Comparison of ENCODE assay signal across 1 cellular context in genomic region chr12:75635606-75636444, GRCh38.
TF ChIP-seq lines count a peak whose summit lies in the region.

No MANE protein-coding gene starts in this region.

TF ChIP-seq in HepG2, 621 proteins besides CTCF, POLR2A, EP300 and RAD21 (continued from another document and continues in another):
- TF ChIP-seq ZNF639 (CRISPR knock-in tag; conservative IDR thresholded peaks at IDR 0.05), result no peak
- TF ChIP-seq ZNF264 (CRISPR knock-in tag; IDR thresholded peaks at IDR 0.05), result no peak
- no peak for TF ChIP-seq ZKSCAN1 (IDR thresholded peaks at IDR 0.05; ENCODE audit: low read length)
- TF ChIP-seq ZUFSP (CRISPR knock-in tag; IDR thresholded peaks at IDR 0.05; ENCODE audit: borderline replicate concordance), result no peak
- TF ChIP-seq ZBTB37 (CRISPR knock-in tag; IDR thresholded peaks at IDR 0.05), result no peak
- no peak for TF ChIP-seq CSRNP1 (CRISPR knock-in tag; IDR thresholded peaks at IDR 0.05)
- TF ChIP-seq CENPBD1 (CRISPR knock-in tag; IDR thresholded peaks at IDR 0.05; ENCODE audit: borderline replicate concordance, low read depth), result no peak
- no peak for TF ChIP-seq TBP (CRISPR knock-in tag; IDR thresholded peaks at IDR 0.05)
- TF ChIP-seq KDM1A (CRISPR knock-in tag; IDR thresholded peaks at IDR 0.05), result peak; percentile 76
- peak; percentile 65 to 92 for TF ChIP-seq NR2F1 (CRISPR knock-in tag; IDR thresholded peaks at IDR 0.05)
- no peak for TF ChIP-seq ZNF354B (CRISPR knock-in tag; IDR thresholded peaks at IDR 0.05)
- TF ChIP-seq DPF2 (CRISPR knock-in tag; IDR thresholded peaks at IDR 0.05; ENCODE audit: borderline replicate concordance, low read depth), result peak; percentile 58
- TF ChIP-seq DMTF1 (CRISPR knock-in tag; IDR thresholded peaks at IDR 0.05), result no peak
- no peak for TF ChIP-seq ZNF263 (CRISPR knock-in tag; IDR thresholded peaks at IDR 0.05)
- TF ChIP-seq MTA3 (CRISPR knock-in tag; IDR thresholded peaks at IDR 0.05), result no peak
- no peak for TF ChIP-seq ZNF12 (CRISPR knock-in tag; IDR thresholded peaks at IDR 0.05)
- no peak for TF ChIP-seq NFAT5 (CRISPR knock-in tag; IDR thresholded peaks at IDR 0.05)
- TF ChIP-seq TEAD3 (CRISPR knock-in tag; optimal IDR thresholded peaks at IDR 0.05; ENCODE audit: borderline replicate concordance), result peak; percentile 81
- TF ChIP-seq SUZ12 (IDR thresholded peaks at IDR 0.05; ENCODE audit: low read depth, low read length), result no peak
- no peak for TF ChIP-seq ATF7-NPFF (CRISPR knock-in tag; IDR thresholded peaks at IDR 0.05; ENCODE audit: low read depth)
- TF ChIP-seq EHMT2 (IDR thresholded peaks at IDR 0.05; ENCODE audit: borderline replicate concordance, low read depth, low read length), result peak; percentile 72; the same call in 1 of the 2 replicates
- no peak for TF ChIP-seq ZNF501 (CRISPR knock-in tag; IDR thresholded peaks at IDR 0.05)
- TF ChIP-seq POLR2G (IDR thresholded peaks at IDR 0.05; ENCODE audit: low read depth, low read length), result no peak
- TF ChIP-seq ZNF574 (CRISPR knock-in tag; IDR thresholded peaks at IDR 0.05), result no peak
- no peak for TF ChIP-seq NRL (CRISPR knock-in tag; IDR thresholded peaks at IDR 0.05; ENCODE audit: borderline replicate concordance)
- TF ChIP-seq ZSCAN29 (CRISPR knock-in tag; conservative IDR thresholded peaks at IDR 0.05), result no peak
- peak; percentile 21; the same call in 1 of the 2 replicates for TF ChIP-seq TFAP4 (IDR thresholded peaks at IDR 0.05; ENCODE audit: borderline replicate concordance, low read depth)
- no peak for TF ChIP-seq GABPA (IDR thresholded peaks at IDR 0.05; ENCODE audit: low read depth, low read length)
- peak; percentile 53; the same call in 1 of the 2 replicates for TF ChIP-seq GABPA (CRISPR knock-in tag; IDR thresholded peaks at IDR 0.05; ENCODE audit: low read depth)
- TF ChIP-seq ZNF234 (CRISPR knock-in tag; conservative IDR thresholded peaks at IDR 0.05), result no peak
- TF ChIP-seq ZNF784 (CRISPR knock-in tag; IDR thresholded peaks at IDR 0.05; ENCODE audit: borderline replicate concordance), result no peak
- no peak for TF ChIP-seq THAP9 (CRISPR knock-in tag; IDR thresholded peaks at IDR 0.05; ENCODE audit: borderline replicate concordance)
- TF ChIP-seq KDM5B (CRISPR knock-in tag; IDR thresholded peaks at IDR 0.05; ENCODE audit: borderline replicate concordance), result no peak
- TF ChIP-seq ZNF720 (CRISPR knock-in tag; IDR thresholded peaks at IDR 0.05), result no peak
- TF ChIP-seq SNAI1 (CRISPR knock-in tag; IDR thresholded peaks at IDR 0.05; ENCODE audit: borderline replicate concordance), result no peak
- TF ChIP-seq ZNF562 (CRISPR knock-in tag; IDR thresholded peaks at IDR 0.05; ENCODE audit: borderline replicate concordance), result no peak
